Comparison of ENCODE assay signal across 3 cellular contexts in the genomic region with DNA sequence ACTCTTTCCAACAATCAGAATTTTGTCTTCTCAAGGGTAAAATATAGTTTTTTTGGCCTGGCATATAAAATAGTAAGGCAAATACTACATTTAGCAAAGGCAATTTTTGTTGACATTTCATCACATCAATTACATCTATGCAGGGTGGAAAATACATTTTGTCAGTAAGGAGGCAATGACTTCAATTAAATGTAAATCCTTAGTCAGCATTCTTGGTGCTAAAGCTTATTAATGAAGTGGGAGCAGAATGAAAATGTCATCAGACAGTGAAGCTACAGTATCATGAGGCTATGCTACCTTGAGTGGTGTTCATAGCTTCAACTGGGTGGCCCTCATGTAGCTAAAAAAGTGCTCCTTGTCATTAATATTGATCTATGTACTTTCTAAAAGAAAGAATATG.
TF ChIP-seq lines count a peak whose summit lies in the region.

No MANE protein-coding gene starts in this region.

TF ChIP-seq in A549, 52 proteins besides CTCF, POLR2A, EP300 and RAD21:
- TF ChIP-seq GATA3 (IDR thresholded peaks at IDR 0.05; ENCODE audit: borderline replicate concordance) = no peak
- TF ChIP-seq MAFK (IDR thresholded peaks at IDR 0.05; ENCODE audit: partially characterized antibody) = peak; percentile 88

TF ChIP-seq in IMR-90, 13 proteins besides CTCF, POLR2A, EP300 and RAD21:
- TF ChIP-seq MAFK (IDR thresholded peaks at IDR 0.05; ENCODE audit: low read depth, low read length) (peak; percentile 92), NFE2L2 (IDR thresholded peaks at IDR 0.05; ENCODE audit: low read depth, low read length) (no peak)

TF ChIP-seq in H1, 55 proteins besides CTCF, POLR2A, EP300 and RAD21:
- TF ChIP-seq RBBP5 (IDR thresholded peaks at IDR 0.05; ENCODE audit: borderline replicate concordance, low read depth, low read length) = no peak
- TF ChIP-seq TAF1 (IDR thresholded peaks at IDR 0.05; ENCODE audit: low read depth, low read length) = no peak
- TF ChIP-seq MAFK (IDR thresholded peaks at IDR 0.05; ENCODE audit: low read depth, low read length) = peak; percentile 67
- TF ChIP-seq CREB1 (IDR thresholded peaks at IDR 0.05) = no peak
- no peak for TF ChIP-seq NRF1 (IDR thresholded peaks at IDR 0.05; ENCODE audit: low read depth, low read length)
- TF ChIP-seq ATF3 (IDR thresholded peaks at IDR 0.05; ENCODE audit: insufficient read depth, low read depth, low read length) = no peak
- no peak for TF ChIP-seq BACH1 (IDR thresholded peaks at IDR 0.05; ENCODE audit: low read length)
- no peak for TF ChIP-seq HDAC2 (IDR thresholded peaks at IDR 0.05; ENCODE audit: borderline replicate concordance in 1 of 2, low read depth in 2 of 2, low read length in 2 of 2)
